ENCODE assay signal across 9 cellular contexts in the genomic region with DNA sequence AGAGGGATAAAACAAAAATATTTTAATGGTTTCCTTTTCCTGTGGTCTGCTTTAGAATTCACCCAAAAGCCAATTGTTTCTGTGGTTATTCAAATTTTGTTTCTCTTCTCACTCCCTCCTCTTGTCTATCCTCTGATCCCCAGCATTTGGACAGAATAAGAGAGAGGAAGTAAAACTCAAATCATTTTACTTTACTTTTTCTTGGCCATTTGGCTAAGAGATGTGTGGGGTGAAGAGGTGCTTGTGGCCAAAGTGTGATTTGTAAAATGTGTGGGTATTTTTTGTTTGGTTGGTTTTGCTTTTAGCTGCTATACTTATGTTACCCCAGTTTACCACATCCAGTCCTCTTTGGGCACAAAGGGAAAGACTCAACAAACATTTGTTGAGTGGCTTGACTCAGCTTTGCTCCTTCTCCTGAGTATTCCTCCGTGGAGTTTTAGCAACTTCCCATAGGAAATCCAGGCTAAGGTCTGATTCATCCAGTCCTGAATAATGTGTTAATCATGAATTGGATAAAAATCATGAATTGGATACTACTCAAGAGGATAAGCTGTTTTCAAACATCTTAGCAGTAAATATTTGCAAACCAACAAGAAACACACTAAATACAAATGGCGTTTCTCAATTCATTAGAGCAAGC.
DNase-seq lines count a peak whose midpoint lies in the region; ATAC-seq, FAIRE-seq and TF ChIP-seq lines count a peak whose summit lies in the region.
"Had no signal": no experiment of that assay in that cellular context is flagged by ENCODE, and none has a peak within 500 bp of the region (broad histone marks: within the 10 kb centered on the region; RNA-seq: fewer than 3 reads in every experiment).

No MANE protein-coding gene starts in this region.

- no peak overlapping the region for H2AFZ ChIP-seq in GM12878 (ENCODE audit: control insufficient read depth, low read depth, low read length)

- BruUV-seq in A673 (replicated peaks; lab: Mats Ljungman, UMichigan) (no TSS peak), GM12878 (replicated peaks; lab: Mats Ljungman, UMichigan) (no TSS peak)

- FAIRE-seq in GM12878 (lab: Jason Lieb, UNC) = peak; percentile 92

- RAD21 ChIA-PET in GM12878 (lab: Charles Lee; ENCODE audit: unreplicated experiment) = interaction anchor here (1.1 kb wide), 1 partner anchor 147 kb away, joined by 4 read pairs; no protein-coding TSS in a partner anchor

- peak; percentile 97 for ATAC-seq in GM19372 (IDR thresholded peaks at IDR 0.05; ENCODE audit: low read depth, unreplicated experiment)
- ATAC-seq in HG03159 (IDR thresholded peaks at IDR 0.05; ENCODE audit: unreplicated experiment) = peak; percentile 89
- peak; percentile 98 for ATAC-seq in GM12878

- peak; percentile 18; the same call in 1 of the 2 replicates for TF ChIP-seq RAD21 in GM12878 (IDR thresholded peaks at IDR 0.05; ENCODE audit: insufficient read depth, low read depth, low read length)

- CTCF ChIA-PET in A673 (lab: Charles Lee) (no interaction called here), GM12878 (lab: Yijun Ruan, JAX) (interaction anchor here (0.9 kb wide), 1 partner anchor 323 kb away, joined by 3 read pairs; no protein-coding TSS in a partner anchor)

- peak; percentile 48 to 65; a peak in 3 of 4 replicates for TF ChIP-seq EP300 in GM12878 (IDR thresholded peaks at IDR 0.05; ENCODE audit: borderline replicate concordance in 1 of 2, control insufficient read depth in 1 of 2, low read depth in 2 of 2, low read length in 2 of 2)

- TF ChIP-seq POLR2A in GM12878 (IDR thresholded peaks at IDR 0.05; ENCODE audit: low read depth, low read length) = no peak

- H3K27ac ChIP-seq in A673 (ENCODE audit: low read depth, low read length, poor library complexity, severe bottlenecking) = no peak overlapping the region
- peak overlapping the region; percentile 75 for H3K27ac ChIP-seq in GM12878 (ENCODE audit: control insufficient read depth, insufficient read depth)

- POLR2A ChIA-PET in A673 (lab: Charles Lee; ENCODE audit: low non-redundant PET) (no interaction called here), GM12878 (lab: Charles Lee) (interaction anchor here (1.3 kb wide), 1 partner anchor 80 kb away, joined by 3 read pairs; no protein-coding TSS in a partner anchor)

- H3K79me2 ChIP-seq in GM12878 (ENCODE audit: control insufficient read depth, insufficient read depth, low read length) = no peaks in the 10 kb centered on the region

- SMC1A ChIA-PET in GM12878 (lab: Charles Lee; ENCODE audit: uncharacterized antibody, unreplicated experiment) = interaction anchor here (0.9 to 1.1 kb wide), 2 partner anchors 80 to 90 kb away, joined by 3 to 4 read pairs; no protein-coding TSS in a partner anchor

- H3K9me3 ChIP-seq in A673 (ENCODE audit: low read depth, low read length, poor library complexity, severe bottlenecking) (no peaks in the 10 kb centered on the region), GM12878 (replicated peaks; ENCODE audit: control insufficient read depth, insufficient read depth, low read length) (peaks cover 7% of the 10 kb centered on the region; the same call in 2 of the 3 replicates)

- 0% methylated on average over 2 of the region's 2 CpGs for WGBS in GM12878 (ENCODE audit: insufficient coverage, insufficient replicate concordance, low lambda C conversion rate, missing lambda C conversion rate)

- intact Hi-C loops in A673 (cut with micrococcal nuclease; ENCODE audit: unreplicated experiment) (no loop called here), GM12878 (cut with micrococcal nuclease; ENCODE audit: unreplicated experiment) (loop anchor here (1.0 to 10.0 kb wide), 4 partner anchors 16 to 790 kb away; no protein-coding TSS in a partner anchor)

- H3K27me3 ChIP-seq in A673 (replicated peaks; ENCODE audit: insufficient read depth, low read depth, low read length, poor library complexity) (no peaks in the 10 kb centered on the region), GM12878 (replicated peaks in 1 of 2; ENCODE audit: control insufficient read depth in 2 of 2, insufficient read depth in 2 of 2, low read length in 1 of 2) (no peaks in the 10 kb centered on the region)

- TF ChIP-seq CTCF in A673 (conservative IDR thresholded peaks at IDR 0.05; ENCODE audit: low read depth, low read length) (no peak), GM12878 (IDR thresholded peaks at IDR 0.05 in 2 of 3, conservative IDR thresholded peaks at IDR 0.05 in 1 of 3; ENCODE audit: control insufficient read depth in 2 of 3, extremely low read depth in 1 of 3, insufficient read depth in 1 of 3, low read depth in 3 of 3, low read length in 3 of 3) (no peak)

- no peaks in the 10 kb centered on the region for H4K20me1 ChIP-seq in GM12878 (ENCODE audit: control insufficient read depth, insufficient read depth)

- peak; percentile 44 for DNase-seq in A673 (ENCODE audit: low spot score)
- DNase-seq in GM12878 (ENCODE audit: low read depth, low spot score) = peak; percentile 94
- no peak for DNase-seq in NCI-H2107 (lab: John Stamatoyannopoulos, UW)
- no peak for DNase-seq in GOT3 (lab: John Stamatoyannopoulos, UW)
- no peak for DNase-seq in activated CD8-positive, alpha-beta memory T cell treated with anti-CD3 and anti-CD28 coated beads, Interleukin-2, amount 50 U/mL, for 4 hours
- no peak for DNase-seq in NCI-H526 (lab: John Stamatoyannopoulos, UW)
- DNase-seq: cortex of kidney had no signal

- no peak overlapping the region for H3K9ac ChIP-seq in GM12878 (ENCODE audit: control insufficient read depth, insufficient read depth, low read length)

- H3K36me3 ChIP-seq in A673 (ENCODE audit: insufficient read depth, low read length, poor library complexity, severe bottlenecking) (no peaks in the 10 kb centered on the region), GM12878 (ENCODE audit: control insufficient read depth in 2 of 2, insufficient read depth in 2 of 2, low read length in 1 of 2) (no peaks in the 10 kb centered on the region)

- no peak overlapping the region for H3K4me3 ChIP-seq in A673 (ENCODE audit: low read depth, low read length, poor library complexity, severe bottlenecking)
- H3K4me3 ChIP-seq in GM12878 = 0 out of 2 replicates have a peak overlapping the region, but pooled peaks have one; percentile 18

- in situ Hi-C loops in GM12878 (cut with MboI) = no loop called here

- peaks cover 15% of the 10 kb centered on the region for H3K4me1 ChIP-seq in A673 (ENCODE audit: insufficient read depth, low read length, poor library complexity, severe bottlenecking)
- peaks cover 17% of the 10 kb centered on the region for H3K4me1 ChIP-seq in GM12878 (ENCODE audit: control insufficient read depth, insufficient read depth, low read length)

- H3K4me2 ChIP-seq in GM12878 (ENCODE audit: control insufficient read depth, insufficient read depth) = peak overlapping the region; percentile 52

TF ChIP-seq in GM12878, 131 proteins besides CTCF, POLR2A, EP300 and RAD21 (continues in another document):
- TF ChIP-seq STAT1 (conservative IDR thresholded peaks at IDR 0.05) (no peak), MEF2A (IDR thresholded peaks at IDR 0.05; ENCODE audit: insufficient read depth, low read depth, low read length) (peak; percentile 80), TAF1 (IDR thresholded peaks at IDR 0.05; ENCODE audit: borderline replicate concordance, low read depth, low read length) (no peak), HDAC6 (IDR thresholded peaks at IDR 0.05; ENCODE audit: unreplicated experiment) (no peak)
- TF ChIP-seq, protein P1, sequence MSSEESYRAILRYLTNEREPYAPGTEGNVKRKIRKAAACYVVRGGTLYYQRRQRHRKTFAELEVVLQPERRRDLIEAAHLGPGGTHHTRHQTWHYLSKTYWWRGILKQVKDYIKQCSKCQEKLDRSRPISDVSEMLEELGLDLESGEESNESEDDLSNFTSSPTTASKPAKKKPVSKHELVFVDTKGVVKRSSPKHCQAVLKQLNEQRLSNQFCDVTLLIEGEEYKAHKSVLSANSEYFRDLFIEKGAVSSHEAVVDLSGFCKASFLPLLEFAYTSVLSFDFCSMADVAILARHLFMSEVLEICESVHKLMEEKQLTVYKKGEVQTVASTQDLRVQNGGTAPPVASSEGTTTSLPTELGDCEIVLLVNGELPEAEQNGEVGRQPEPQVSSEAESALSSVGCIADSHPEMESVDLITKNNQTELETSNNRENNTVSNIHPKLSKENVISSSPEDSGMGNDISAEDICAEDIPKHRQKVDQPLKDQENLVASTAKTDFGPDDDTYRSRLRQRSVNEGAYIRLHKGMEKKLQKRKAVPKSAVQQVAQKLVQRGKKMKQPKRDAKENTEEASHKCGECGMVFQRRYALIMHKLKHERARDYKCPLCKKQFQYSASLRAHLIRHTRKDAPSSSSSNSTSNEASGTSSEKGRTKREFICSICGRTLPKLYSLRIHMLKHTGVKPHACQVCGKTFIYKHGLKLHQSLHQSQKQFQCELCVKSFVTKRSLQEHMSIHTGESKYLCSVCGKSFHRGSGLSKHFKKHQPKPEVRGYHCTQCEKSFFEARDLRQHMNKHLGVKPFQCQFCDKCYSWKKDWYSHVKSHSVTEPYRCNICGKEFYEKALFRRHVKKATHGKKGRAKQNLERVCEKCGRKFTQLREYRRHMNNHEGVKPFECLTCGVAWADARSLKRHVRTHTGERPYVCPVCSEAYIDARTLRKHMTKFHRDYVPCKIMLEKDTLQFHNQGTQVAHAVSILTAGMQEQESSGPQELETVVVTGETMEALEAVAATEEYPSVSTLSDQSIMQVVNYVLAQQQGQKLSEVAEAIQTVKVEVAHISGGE (CRISPR knock-in tag; IDR thresholded peaks at IDR 0.05) = no peak
- TF ChIP-seq, protein P2, sequence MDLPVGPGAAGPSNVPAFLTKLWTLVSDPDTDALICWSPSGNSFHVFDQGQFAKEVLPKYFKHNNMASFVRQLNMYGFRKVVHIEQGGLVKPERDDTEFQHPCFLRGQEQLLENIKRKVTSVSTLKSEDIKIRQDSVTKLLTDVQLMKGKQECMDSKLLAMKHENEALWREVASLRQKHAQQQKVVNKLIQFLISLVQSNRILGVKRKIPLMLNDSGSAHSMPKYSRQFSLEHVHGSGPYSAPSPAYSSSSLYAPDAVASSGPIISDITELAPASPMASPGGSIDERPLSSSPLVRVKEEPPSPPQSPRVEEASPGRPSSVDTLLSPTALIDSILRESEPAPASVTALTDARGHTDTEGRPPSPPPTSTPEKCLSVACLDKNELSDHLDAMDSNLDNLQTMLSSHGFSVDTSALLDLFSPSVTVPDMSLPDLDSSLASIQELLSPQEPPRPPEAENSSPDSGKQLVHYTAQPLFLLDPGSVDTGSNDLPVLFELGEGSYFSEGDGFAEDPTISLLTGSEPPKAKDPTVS (IDR thresholded peaks at IDR 0.05; ENCODE audit: low read depth, low read length) = no peak
- TF ChIP-seq, protein P3, sequence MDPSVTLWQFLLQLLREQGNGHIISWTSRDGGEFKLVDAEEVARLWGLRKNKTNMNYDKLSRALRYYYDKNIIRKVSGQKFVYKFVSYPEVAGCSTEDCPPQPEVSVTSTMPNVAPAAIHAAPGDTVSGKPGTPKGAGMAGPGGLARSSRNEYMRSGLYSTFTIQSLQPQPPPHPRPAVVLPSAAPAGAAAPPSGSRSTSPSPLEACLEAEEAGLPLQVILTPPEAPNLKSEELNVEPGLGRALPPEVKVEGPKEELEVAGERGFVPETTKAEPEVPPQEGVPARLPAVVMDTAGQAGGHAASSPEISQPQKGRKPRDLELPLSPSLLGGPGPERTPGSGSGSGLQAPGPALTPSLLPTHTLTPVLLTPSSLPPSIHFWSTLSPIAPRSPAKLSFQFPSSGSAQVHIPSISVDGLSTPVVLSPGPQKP (IDR thresholded peaks at IDR 0.05; ENCODE audit: low read depth, low read length) = no peak

Comparison
In these comparisons a context has a peak if more than half of its experiments do, and no peak if none do; other contexts are left out.
1. DNase-seq: peak in A673 (single experiment) and GM12878 (single experiment); none in NCI-H2107 (single experiment), GOT3 (single experiment), activated CD8-positive, alpha-beta memory T cell treated with anti-CD3 and anti-CD28 coated beads, Interleukin-2, amount 50 U/mL, for 4 hours (single experiment) and NCI-H526 (0 of 2).
2. Peak in every context shown above with its lines, with median percentiles within 50 percentile points of each other: ATAC-seq.